In genomic region chr4:128191115-128191897, GRCh38 we compare ENCODE assay signal across 8 cellular contexts.
DNase-seq lines count a peak whose midpoint lies in the region; ATAC-seq and TF ChIP-seq lines count a peak whose summit lies in the region.

No MANE protein-coding gene starts in this region.

- no peak overlapping the region for H3K27ac Mint-ChIP-seq in CD4-positive, alpha-beta T cell

- no peak overlapping the region for H3K4me3 Mint-ChIP-seq in CD4-positive, alpha-beta T cell

- CTCF ChIA-PET in CD4-positive, alpha-beta T cell (lab: Charles Lee), result no interaction called here

- intact Hi-C loops in CD4-positive, alpha-beta T cell (cut with DNase I, micrococcal nuclease), result loop anchor here (1.0 to 10.0 kb wide), 6 partner anchors 96 to 672 kb away; partner anchors contain the start of genes JADE1 (in 2 of the 2) and PGRMC2 (in 1 of the 2)

- peak; percentile 48 to 63 (median 53) for DNase-seq in CD4-positive, alpha-beta T cell
- DNase-seq in NCI-H510A treated with DMSO at 0.1 percent for 48 hours (lab: John Stamatoyannopoulos, UW) (peak; percentile 58), ecto neural progenitor cell (ENCODE audit: low spot score) (peak; percentile 63), medulla oblongata (ENCODE audit: extremely low spot score) (peak; percentile 80)
- DNase-seq in activated CD4-positive, alpha-beta T cell treated with anti-CD3 and anti-CD28 coated beads, Interleukin-2, amount 50 U/mL, for 4 hours, result peak; percentile 55 to 67
- peak; percentile 33 to 37 for DNase-seq in stimulated activated CD8-positive, alpha-beta memory T cell treated with anti-CD3 and anti-CD28 coated beads, Interleukin-2, amount 100 ng/mL, for 1 hour (ENCODE audit: low read depth in 2 of 2)

- TF ChIP-seq CTCF in CD4-positive, alpha-beta T cell (IDR thresholded peaks at IDR 0.05), result peak; percentile 96

- H3K27me3 ChIP-seq in CD4-positive, alpha-beta T cell (ENCODE audit: control insufficient read depth, insufficient read depth, low read length), result no peaks in the 10 kb centered on the region

- H3K9me3 ChIP-seq in CD4-positive, alpha-beta T cell (ENCODE audit: control insufficient read depth, low read length), result no peaks in the 10 kb centered on the region

- H3K27ac ChIP-seq in CD4-positive, alpha-beta T cell (ENCODE audit: low read depth, low read length), result no peak overlapping the region

- H3K36me3 Mint-ChIP-seq in CD4-positive, alpha-beta T cell (ENCODE audit: low read depth), result no peaks in the 10 kb centered on the region

- POLR2A ChIA-PET in CD4-positive, alpha-beta T cell (lab: Charles Lee), result no interaction called here

- peak; percentile 100 for ATAC-seq in CD4-positive, alpha-beta T cell (ENCODE audit: poor library complexity)
- ATAC-seq in GM19324 (IDR thresholded peaks at IDR 0.05; ENCODE audit: low FRiP score, unreplicated experiment) (peak; percentile 98), HG03378 (IDR thresholded peaks at IDR 0.05; ENCODE audit: unreplicated experiment) (peak; percentile 99)

- no peaks in the 10 kb centered on the region for H3K27me3 Mint-ChIP-seq in CD4-positive, alpha-beta T cell

- no peaks in the 10 kb centered on the region for H3K4me1 Mint-ChIP-seq in CD4-positive, alpha-beta T cell (ENCODE audit: low read depth)

- H3K9me3 Mint-ChIP-seq in CD4-positive, alpha-beta T cell, result no peaks in the 10 kb centered on the region
